ENCODE assay signal across 30 cellular contexts in genomic region chr3:150330174-150330573, GRCh38.
"Had no signal": no experiment of that assay in that cellular context is flagged by ENCODE, and none has a peak within 500 bp of the region (broad histone marks: within the 10 kb centered on the region; RNA-seq: fewer than 3 reads in every experiment).

No MANE protein-coding gene starts in this region.

- ATAC-seq: effector memory CD8-positive, alpha-beta T cell; gastrocnemius medialis had no signal

- H3K9me3 ChIP-seq: adrenal gland, ascending aorta, esophagus muscularis mucosa, gastrocnemius medialis had no signal

- H3K36me3 ChIP-seq: adrenal gland, ascending aorta, brain microvascular endothelial cell, esophagus muscularis mucosa, gastrocnemius medialis had no signal

- H3K4me1 ChIP-seq: adrenal gland, esophagus muscularis mucosa, gastrocnemius medialis had no signal

- H3K27me3 ChIP-seq: adrenal gland, ascending aorta, brain microvascular endothelial cell, esophagus muscularis mucosa, foreskin keratinocyte, gastrocnemius medialis had no signal

- H3K4me3 ChIP-seq: adrenal gland, ascending aorta, esophagus muscularis mucosa, gastrocnemius medialis had no signal

- DNase-seq: activated CD4-positive, alpha-beta memory T cell treated with anti-CD3 and anti-CD28 coated beads, Interleukin-2, amount 10 ng/mL, durations not matched to agents 7 days and 5 days; activated CD4-positive, alpha-beta T cell treated with anti-CD3 and anti-CD28 coated beads for 36 hours; activated CD4-positive, alpha-beta T cell treated with anti-CD3 and anti-CD28 coated beads, Interleukin-2, amount 10 ng/mL, durations not matched to agents 7 days and 5 days; activated CD4-positive, alpha-beta T cell treated with anti-CD3 and anti-CD28 coated beads, Interleukin-2, amount 50 U/mL, for 4 hours; activated CD4-positive, CD25-positive, alpha-beta regulatory T cell; activated CD4-positive, CD25-positive, alpha-beta regulatory T cell treated with anti-CD3 and anti-CD28 coated beads, Interleukin-2, amount 50 U/mL, for 72 hours; activated CD8-positive, alpha-beta memory T cell treated with anti-CD3 and anti-CD28 coated beads, Interleukin-2, amount 50 U/mL, for 48 hours; activated gamma-delta T cell; activated naive CD4-positive, alpha-beta T cell; activated naive CD4-positive, alpha-beta T cell treated with anti-CD3 and anti-CD28 coated beads, Interleukin-2, amount 50 U/mL, for 16 hours; activated naive CD8-positive, alpha-beta T cell treated with anti-CD3 and anti-CD28 coated beads, Interleukin-2, amount 50 U/mL, for 24 hours; activated T-cell treated with anti-CD3 and anti-CD28 coated beads for 4 hours; activated T-cell treated with anti-CD3 and anti-CD28 coated beads, Interleukin-2, amount 50 U/mL, for 24 hours; activated T-cell treated with anti-CD3 and anti-CD28 coated beads, Interleukin-2, amount 50 U/mL, for 72 hours; adrenal gland; amygdala; brain microvascular endothelial cell; caudate nucleus; cortex of kidney; dermis blood vessel endothelial cell; effector CD4-positive, alpha-beta T cell; effector memory CD8-positive, alpha-beta T cell; erythroblast; foreskin keratinocyte; gastrocnemius medialis; glutamatergic neuron; T-helper 2 cell had no signal

- FAIRE-seq: colon had no signal

- H3K27ac ChIP-seq: adrenal gland, ascending aorta, brain microvascular endothelial cell, esophagus muscularis mucosa, foreskin keratinocyte, gastrocnemius medialis had no signal
